Comparison of ENCODE assay signal across 18 cellular contexts in the genomic region with DNA sequence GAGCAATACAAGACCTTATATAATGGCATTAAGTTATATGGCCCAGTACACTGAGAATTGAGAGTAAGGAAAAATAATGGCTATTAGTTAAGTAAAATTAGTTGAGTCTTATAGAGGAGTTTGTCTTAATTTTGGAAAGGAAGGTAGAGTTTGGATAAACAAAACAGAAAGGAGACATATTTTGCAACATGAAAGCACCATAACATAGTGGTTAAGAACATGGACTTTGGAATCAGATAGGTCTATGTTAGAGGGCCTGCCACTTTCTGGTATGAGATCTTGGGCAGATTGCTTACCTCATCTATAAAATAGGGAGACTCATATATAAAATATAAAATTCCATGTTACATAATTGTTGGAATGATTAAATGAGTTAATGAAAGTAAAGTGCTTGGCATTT.
DNase-seq lines count a peak whose midpoint lies in the region; ATAC-seq, FAIRE-seq and TF ChIP-seq lines count a peak whose summit lies in the region.
"Had no signal": no experiment of that assay in that cellular context is flagged by ENCODE, and none has a peak within 500 bp of the region (broad histone marks: within the 10 kb centered on the region; RNA-seq: fewer than 3 reads in every experiment).

No MANE protein-coding gene starts in this region.

- H3K4me1 ChIP-seq in IMR-90 (ENCODE audit: control insufficient read depth, insufficient read depth, low read length) (0 out of 2 replicates have a peak, but pooled peaks cover 5% of the 10 kb centered on the region), adrenal gland (replicated peaks in 1 of 2) (peaks cover 26 to 36% of the 10 kb centered on the region in 2 donors), HepG2 (ENCODE audit: insufficient read depth, low read length) (peaks cover 25% of the 10 kb centered on the region), small intestine (ENCODE audit: control insufficient read depth in 2 of 2, insufficient read depth in 1 of 2, low read depth in 1 of 2, low read length in 1 of 2) (peaks cover 0 to 11% of the 10 kb centered on the region in 2 donors)
- H3K4me1 ChIP-seq: BE2C had no signal

- H3K27me3 ChIP-seq in IMR-90 (ENCODE audit: control insufficient read depth, insufficient read depth, low read length) (no peaks in the 10 kb centered on the region), adrenal gland (no peaks in the 10 kb centered on the region), HepG2 (ENCODE audit: control insufficient read depth in 1 of 2, insufficient read depth in 2 of 2, low read length in 2 of 2) (no peaks in the 10 kb centered on the region), small intestine (ENCODE audit: control insufficient read depth in 2 of 2, insufficient read depth in 2 of 2, low read length in 2 of 2) (no peaks in the 10 kb centered on the region)
- H3K27me3 ChIP-seq: BE2C, SJCRH30 had no signal

- FAIRE-seq in HepG2 (lab: Jason Lieb, UNC) (no peak), small intestine (lab: Jason Lieb, UNC) (no peak)
- FAIRE-seq: GM18507, islet of Langerhans, TTC549 had no signal

- DNase-seq in IMR-90 = no peak
- DNase-seq in adrenal gland = no peak
- peak; percentile 50 for DNase-seq in HepG2 (ENCODE audit: low spot score)
- DNase-seq in small intestine = peak; percentile 31
- DNase-seq in NCI-H128 (lab: John Stamatoyannopoulos, UW; ENCODE audit: unreplicated experiment) = no peak
- DNase-seq in COLO668 (lab: John Stamatoyannopoulos, UW; ENCODE audit: unreplicated experiment) = no peak
- DNase-seq: activated CD4-positive, alpha-beta T cell treated with anti-CD3 and anti-CD28 coated beads, Interleukin-2, amount 50 U/mL, for 48 hours; activated T-cell treated with anti-CD3 and anti-CD28 coated beads, Interleukin-2, amount 50 U/mL, for 48 hours; BE2C; DMS 273 treated with DMSO at 0.1 percent for 48 hours had no signal

- no peak for TF ChIP-seq RAD21 in IMR-90 (IDR thresholded peaks at IDR 0.05; ENCODE audit: low read length)
- no peak for TF ChIP-seq RAD21 in HepG2 (CRISPR knock-in tag; IDR thresholded peaks at IDR 0.05)

- TF ChIP-seq CTCF in IMR-90 (conservative IDR thresholded peaks at IDR 0.05; ENCODE audit: low read depth, low read length) = no peak
- no peak for TF ChIP-seq CTCF in adrenal gland (IDR thresholded peaks at IDR 0.05)
- no peak for TF ChIP-seq CTCF in HepG2 (CRISPR knock-in tag; IDR thresholded peaks at IDR 0.05)

- POLR2A ChIA-PET in IMR-90 (lab: Charles Lee; ENCODE audit: unreplicated experiment) = no interaction called here
- POLR2A ChIA-PET in HepG2 (lab: Yijun Ruan, JAX) = interaction anchor here (1.1 to 1.6 kb wide), 3 partner anchors 69 to 182 kb away, joined by 3 to 4 read pairs (median 3); a partner anchor contains a TSS

- no peak for ATAC-seq in IMR-90 (ENCODE audit: low read depth)
- ATAC-seq in HepG2 = no peak
- no peak for ATAC-seq in HG02973 (IDR thresholded peaks at IDR 0.05; ENCODE audit: unreplicated experiment)
- ATAC-seq in HG03342 (IDR thresholded peaks at IDR 0.05; ENCODE audit: unreplicated experiment) = no peak

- H3K18ac ChIP-seq in IMR-90 (ENCODE audit: low read depth, low read length) = no peak overlapping the region

- no peak overlapping the region for H2AK5ac ChIP-seq in IMR-90 (ENCODE audit: low read depth, low read length)

- H3K14ac ChIP-seq in IMR-90 (replicated peaks; ENCODE audit: low read depth, low read length) = no peak overlapping the region; the same call in 1 of the 2 replicates

- no peak overlapping the region for H4K8ac ChIP-seq in IMR-90 (ENCODE audit: low read depth in 2 of 2, low read length in 2 of 2)

- H3K9me1 ChIP-seq in IMR-90 (ENCODE audit: insufficient read depth, low read length) = peaks cover 4% of the 10 kb centered on the region; the same call in 1 of the 2 replicates

- 0 out of 2 replicates have a peak overlapping the region, but pooled peaks have one; percentile 24 for H3K4ac ChIP-seq in IMR-90 (ENCODE audit: low read depth, low read length)

- peaks cover 0 to 8% of the 10 kb centered on the region in 2 experiments; a peak in 2 of 4 replicates for H3K79me1 ChIP-seq in IMR-90 (ENCODE audit: low read depth in 1 of 2, low read length in 2 of 2)

- peak overlapping the region; percentile 14; the same call in 1 of the 2 replicates for H3K27ac ChIP-seq in IMR-90 (ENCODE audit: insufficient read depth, low read length)
- peak overlapping the region in 3 of 5 donors; percentile 33 to 55 (median 43) for H3K27ac ChIP-seq in adrenal gland
- H3K27ac ChIP-seq in HepG2 (ENCODE audit: extremely low read length, insufficient read depth, low read length) = peak overlapping the region; percentile 53
- no peak overlapping the region for H3K27ac ChIP-seq in small intestine (ENCODE audit: low read depth in 1 of 2, low read length in 1 of 2)
- H3K27ac ChIP-seq: parathyroid adenoma, SJCRH30 had no signal

- BruUV-seq in IMR-90 (replicated peaks; lab: Mats Ljungman, UMichigan) = no TSS peak
- no TSS peak for BruUV-seq in HepG2 (replicated peaks; lab: Mats Ljungman, UMichigan)

- CTCF ChIA-PET in IMR-90 (lab: Yijun Ruan, JAX) (interaction anchor here (1.1 to 1.5 kb wide), 2 partner anchors 147 to 148 kb away, joined by 3 to 5 read pairs; no protein-coding TSS in a partner anchor), HepG2 (lab: Yijun Ruan, JAX; ENCODE audit: low intra/inter-chr PET ratio, low total read pairs) (no interaction called here)

- H2AFZ ChIP-seq in IMR-90 (replicated peaks; ENCODE audit: low read length, poor library complexity) (no peak overlapping the region), HepG2 (ENCODE audit: low read length) (no peak overlapping the region)
- H2AFZ ChIP-seq: parathyroid adenoma had no signal

- H4K91ac ChIP-seq in IMR-90 (ENCODE audit: insufficient read depth, low read depth, low read length) = no peak overlapping the region

- in situ Hi-C loops in IMR-90 (cut with MboI; ENCODE audit: low sequenced_read_pairs) (no loop called here), HepG2 (cut with HindIII; ENCODE audit: extremely low pct_ligation_motif_present, low pct_unique_long_range_greater_than_20kb) (no loop called here)

- H3K79me2 ChIP-seq in HepG2 (ENCODE audit: insufficient read depth, low read length) = no peaks in the 10 kb centered on the region
- H3K79me2 ChIP-seq: parathyroid adenoma had no signal

- H2BK5ac ChIP-seq in IMR-90 (ENCODE audit: low read depth, low read length, poor library complexity, severe bottlenecking) = peak overlapping the region; percentile 75

- H2BK120ac ChIP-seq in IMR-90 (ENCODE audit: low read depth, low read length) = no peak overlapping the region

- no peaks in the 10 kb centered on the region; the same call in 1 of the 2 replicates for H4K20me1 ChIP-seq in IMR-90 (ENCODE audit: insufficient read depth, low read length)
- no peaks in the 10 kb centered on the region for H4K20me1 ChIP-seq in HepG2 (ENCODE audit: insufficient read depth, low read length)

- no peak overlapping the region for H3K9ac ChIP-seq in IMR-90 (ENCODE audit: low read depth, low read length)
- no peak overlapping the region for H3K9ac ChIP-seq in HepG2 (ENCODE audit: insufficient read depth, low read depth, low read length)
- H3K9ac ChIP-seq: parathyroid adenoma had no signal

- dilution Hi-C loops in IMR-90 (cut with HindIII; ENCODE audit: low sequenced_read_pairs, unreplicated experiment) = no loop called here

- no peak overlapping the region for H2AK9ac ChIP-seq in IMR-90 (replicated peaks; ENCODE audit: low read depth, low read length, poor library complexity)

- no peak overlapping the region for H4K5ac ChIP-seq in IMR-90 (ENCODE audit: low read depth, low read length)

- H3K23ac ChIP-seq in IMR-90 (ENCODE audit: low read depth, low read length) = no peak overlapping the region

- TF ChIP-seq EP300 in HepG2 (IDR thresholded peaks at IDR 0.05; ENCODE audit: low read depth in 2 of 2, low read length in 2 of 2) (no peak), HepG2 (CRISPR knock-in tag; IDR thresholded peaks at IDR 0.05; ENCODE audit: borderline replicate concordance) (no peak)

- H3K4me3 ChIP-seq in IMR-90 (ENCODE audit: insufficient read depth, low read depth, low read length) = no peak overlapping the region
- H3K4me3 ChIP-seq in adrenal gland = no peak overlapping the region
- peak overlapping the region in 1 of 3 experiments; percentile 6; a peak in 1 of 6 replicates for H3K4me3 ChIP-seq in HepG2 (replicated peaks in 1 of 3; ENCODE audit: insufficient read depth in 1 of 3, low read depth in 2 of 3, low read length in 3 of 3)
- no peak overlapping the region for H3K4me3 ChIP-seq in small intestine (ENCODE audit: low read depth in 1 of 2, low read length in 2 of 2)
- H3K4me3 ChIP-seq: coronary artery, SJCRH30 had no signal

- H3K4me2 ChIP-seq in IMR-90 (ENCODE audit: low read depth, low read length) (no peak overlapping the region), HepG2 (ENCODE audit: low read depth, low read length) (peak overlapping the region; percentile 26; the same call in 1 of the 2 replicates)

- H2BK20ac ChIP-seq in IMR-90 (ENCODE audit: low read depth, low read length) = no peak overlapping the region

- H3K9me3 ChIP-seq in IMR-90 (ENCODE audit: control insufficient read depth, insufficient read depth, low read length) (no peaks in the 10 kb centered on the region), adrenal gland (replicated peaks in 1 of 3) (no peaks in the 10 kb centered on the region), HepG2 (ENCODE audit: low read length) (no peaks in the 10 kb centered on the region), small intestine (ENCODE audit: control insufficient read depth, low read depth) (no peaks in the 10 kb centered on the region)
- H3K9me3 ChIP-seq: BE2C, SJCRH30 had no signal

- TF ChIP-seq POLR2A in IMR-90 (IDR thresholded peaks at IDR 0.05; ENCODE audit: low read depth, low read length) (no peak), adrenal gland (IDR thresholded peaks at IDR 0.05) (no peak), HepG2 (IDR thresholded peaks at IDR 0.05; ENCODE audit: insufficient read depth in 1 of 2, low read depth in 2 of 2, low read length in 2 of 2) (no peak)

- intact Hi-C loops in IMR-90 (cut with micrococcal nuclease) = loop anchor here (10.0 kb wide), 1 partner anchor 139 kb away; no protein-coding TSS in a partner anchor
- intact Hi-C loops in adrenal gland (cut with DNase I) = no loop called here
- intact Hi-C loops in HepG2 (cut with micrococcal nuclease; ENCODE audit: unreplicated experiment) = loop anchor here (10.0 kb wide), 1 partner anchor 89 kb away; no protein-coding TSS in a partner anchor

- H2BK15ac ChIP-seq in IMR-90 (ENCODE audit: low read depth, low read length) = no peak overlapping the region

- no peak overlapping the region for H3K56ac ChIP-seq in IMR-90 (ENCODE audit: extremely low read depth, insufficient read depth, low read length)

- H3K36me3 ChIP-seq in IMR-90 (ENCODE audit: control insufficient read depth, insufficient read depth, low read length) (no peaks in the 10 kb centered on the region), adrenal gland (replicated peaks in 1 of 2) (no peaks in the 10 kb centered on the region), HepG2 (replicated peaks in 1 of 2; ENCODE audit: control insufficient read depth in 1 of 2, insufficient read depth in 2 of 2, low read length in 2 of 2) (no peaks in the 10 kb centered on the region), small intestine (ENCODE audit: control insufficient read depth in 2 of 2, insufficient read depth in 2 of 2, low read length in 2 of 2) (no peaks in the 10 kb centered on the region)
- H3K36me3 ChIP-seq: BE2C, SJCRH30 had no signal

TF ChIP-seq in IMR-90, 13 proteins besides CTCF, POLR2A, EP300 and RAD21 (continues in another document):
- no peak for TF ChIP-seq CEBPB (IDR thresholded peaks at IDR 0.05; ENCODE audit: low read depth, low read length)

Comparison
In these comparisons a context has a peak if more than half of its experiments do, and no peak if none do; other contexts are left out.
1. DNase-seq: peak in HepG2 (single experiment) and small intestine (single experiment); none in IMR-90 (single experiment), adrenal gland (0 of 7), NCI-H128 (single experiment) and COLO668 (single experiment).
2. H3K27ac ChIP-seq: peak in IMR-90 (single experiment), adrenal gland (3 of 5) and HepG2 (single experiment); none in small intestine (0 of 2).
3. intact Hi-C loops: an anchor here in IMR-90 (10.0 kb wide) and HepG2 (10.0 kb wide); none called in adrenal gland.